9 cellular contexts compared by ENCODE assay signal in genomic region chr6:111132669-111133068, GRCh38. TPM values are rescaled to one million over a fixed set of nuclear protein-coding genes. Genes with fewer than 3 reads are reported as not detected.
DNase-seq lines count a peak whose midpoint lies in the region; ATAC-seq, FAIRE-seq and TF ChIP-seq lines count a peak whose summit lies in the region.
"Not testable (repeated sequence)": the region's sequence is repeated elsewhere in the genome, so short reads cannot be mapped to it uniquely, and the experiment has no call there.
"Had no signal": no experiment of that assay in that cellular context is flagged by ENCODE, and none has a peak within 500 bp of the region (broad histone marks: within the 10 kb centered on the region; RNA-seq: fewer than 3 reads in every experiment).

No MANE protein-coding gene starts in this region.

- H3K4me3 ChIP-seq in bronchial epithelial cell (ENCODE audit: low read depth, low read length); epithelial cell of proximal tubule (ENCODE audit: low read depth, low read length); psoas muscle; upper lobe of right lung: not testable (repeated sequence)

- TF ChIP-seq CTCF in bronchial epithelial cell (IDR thresholded peaks at IDR 0.05; ENCODE audit: insufficient read depth, low read length, severe bottlenecking); epithelial cell of proximal tubule (conservative IDR thresholded peaks at IDR 0.05; ENCODE audit: low read depth, low read length); psoas muscle (IDR thresholded peaks at IDR 0.05); upper lobe of right lung (IDR thresholded peaks at IDR 0.05): not testable (repeated sequence)

- ATAC-seq in psoas muscle, upper lobe of right lung: not testable (repeated sequence)

- not testable (repeated sequence) for FAIRE-seq in bronchial epithelial cell (lab: Jason Lieb, UNC)

- not testable (repeated sequence) for H3K36me3 ChIP-seq in bronchial epithelial cell (ENCODE audit: control insufficient read depth, insufficient read depth, low read length); psoas muscle (ENCODE audit: insufficient read depth in 1 of 2, low read depth in 1 of 2); upper lobe of right lung

- not testable (repeated sequence) for H3K9me3 ChIP-seq in psoas muscle, upper lobe of right lung

- peaks cover 67% of the 10 kb centered on the region for H3K4me1 ChIP-seq in psoas muscle
- H3K4me1 ChIP-seq in upper lobe of right lung: not testable (repeated sequence)

- H3K27ac ChIP-seq in psoas muscle (peak overlapping the region; percentile 68), upper lobe of right lung (peak overlapping the region; percentile 18)

- DNase-seq in DMS79 (lab: John Stamatoyannopoulos, UW): peak; percentile 16
- peak; percentile 1 for DNase-seq in NCI-H146 (lab: John Stamatoyannopoulos, UW)
- DNase-seq in amniotic epithelial cell (ENCODE audit: low read depth): peak; percentile 31
- DNase-seq in bronchial epithelial cell (ENCODE audit: low read depth): peak; percentile 48
- peak; percentile 22 for DNase-seq in epithelial cell of proximal tubule (ENCODE audit: low read depth)
- DNase-seq in psoas muscle, upper lobe of right lung: not testable (repeated sequence)

- H3K27me3 ChIP-seq in bronchial epithelial cell (ENCODE audit: control insufficient read depth, insufficient read depth, low read length); psoas muscle (ENCODE audit: insufficient read depth in 3 of 3, low read length in 2 of 3); upper lobe of right lung: not testable (repeated sequence)

- intact Hi-C loops in psoas muscle (cut with DNase I); upper lobe of right lung (cut with DNase I): not testable (repeated sequence)

- WGBS in psoas muscle, 3 donors: 67 to 84% (median 73%) methylated on average over 2 of the region's 2 CpGs

RNA-seq across cellular contexts. Expression of gene SLC16A10, which starts 45.4 kb away (rescaled TPM):
- under 0.01 and 0.26 TPM in 2 replicates for total RNA-seq in bronchial epithelial cell
- total RNA-seq in epithelial cell of proximal tubule: 0.63 and 1.9 TPM in 2 replicates
- total RNA-seq in psoas muscle: 100 to 1,000 TPM in 1 of 4 donors, 10 to 100 TPM in 3; 33.9 to 106 (median 56.1) TPM
- 10 to 100 TPM; 13.9 to 50.3 (median 39.3) TPM for polyA plus RNA-seq in psoas muscle
- 12.3 TPM for total RNA-seq in upper lobe of right lung
- total RNA-seq: GM23248 had no signal
- polyA plus RNA-seq: AG04450, GM23248 had no signal
